Comparison of ENCODE assay signal across 9 cellular contexts in genomic region chr4:78610546-78611214, GRCh38. TPM values are rescaled to one million over a fixed set of nuclear protein-coding genes. Genes with fewer than 3 reads are reported as not detected.
DNase-seq lines count a peak whose midpoint lies in the region; ATAC-seq and TF ChIP-seq lines count a peak whose summit lies in the region.
"Had no signal": no experiment of that assay in that cellular context is flagged by ENCODE, and none has a peak within 500 bp of the region (broad histone marks: within the 10 kb centered on the region; RNA-seq: fewer than 3 reads in every experiment).

No MANE protein-coding gene starts in this region.

- H4K20me1 ChIP-seq in OCI-LY7 (ENCODE audit: insufficient read depth, low read length), result no peaks in the 10 kb centered on the region

- H3K27ac ChIP-seq in OCI-LY7 (ENCODE audit: low read depth, low read length, poor library complexity, severe bottlenecking) (peak overlapping the region; percentile 61), gastrocnemius medialis (no peak overlapping the region)

- no peaks in the 10 kb centered on the region for H3K36me3 ChIP-seq in OCI-LY7 (ENCODE audit: insufficient read depth, low read length)
- H3K36me3 ChIP-seq in gastrocnemius medialis, result no peaks in the 10 kb centered on the region

- DNase-seq in GF-D8 (lab: John Stamatoyannopoulos, UW) (peak; percentile 84), OCI-LY7 (ENCODE audit: low spot score) (peak; percentile 84), erythroblast (lab: John Stamatoyannopoulos, UW) (peak; percentile 40 to 66), amygdala (lab: John Stamatoyannopoulos, UW) (no peak), gastrocnemius medialis (no peak)
- DNase-seq in stimulated activated CD4-positive, alpha-beta T cell treated with anti-CD3 and anti-CD28 coated beads, Interleukin-2, amount 100 ng/mL, for 24 hours, result no peak
- DNase-seq: natural killer cell had no signal

- H3K4me1 ChIP-seq in OCI-LY7 (ENCODE audit: insufficient read depth, low read length, poor library complexity, severe bottlenecking), result peaks cover 46% of the 10 kb centered on the region
- H3K4me1 ChIP-seq in gastrocnemius medialis, result no peaks in the 10 kb centered on the region

- no TSS peak for BruUV-seq in OCI-LY7 (replicated peaks; lab: Mats Ljungman, UMichigan)

- in situ Hi-C loops in gastrocnemius medialis (cut with MboI; ENCODE audit: low sequenced_read_pairs in 4 of 4), result loop anchor here in 3 of 4 donors (5.0 to 10.0 kb wide), 2 partner anchors 244 to 257 kb away; no protein-coding TSS in a partner anchor

- no peak for TF ChIP-seq POLR2A in erythroblast (IDR thresholded peaks at IDR 0.05; ENCODE audit: low read length)
- no peak for TF ChIP-seq POLR2A in gastrocnemius medialis (IDR thresholded peaks at IDR 0.05)

- no peaks in the 10 kb centered on the region for H3K9me3 ChIP-seq in OCI-LY7 (ENCODE audit: low read length)
- no peaks in the 10 kb centered on the region for H3K9me3 ChIP-seq in gastrocnemius medialis

- H3K9me2 ChIP-seq in OCI-LY7 (ENCODE audit: insufficient read depth, low read length), result no peaks in the 10 kb centered on the region

- no peaks in the 10 kb centered on the region for H3K79me2 ChIP-seq in OCI-LY7 (ENCODE audit: insufficient read depth, low read depth, low read length)

- CTCF ChIA-PET in OCI-LY7 (lab: Charles Lee; ENCODE audit: unreplicated experiment), result no interaction called here

- no peaks in the 10 kb centered on the region for H3K27me3 ChIP-seq in gastrocnemius medialis

- H3K4me3 ChIP-seq in OCI-LY7 (ENCODE audit: low read depth, low read length, poor library complexity, severe bottlenecking), result peak overlapping the region; percentile 25
- no peak overlapping the region for H3K4me3 ChIP-seq in gastrocnemius medialis

- H3K4me2 ChIP-seq in OCI-LY7 (ENCODE audit: low read length), result peak overlapping the region; percentile 59

- intact Hi-C loops in OCI-LY7 (cut with micrococcal nuclease; ENCODE audit: unreplicated experiment), result loop anchor here (5.0 kb wide), 2 partner anchors 57 to 97 kb away; no protein-coding TSS in a partner anchor
- intact Hi-C loops in gastrocnemius medialis (cut with DNase I; ENCODE audit: low total_unique reads), result loop anchor here (10.0 kb wide), 1 partner anchor 164 kb away; the partner anchor contains the start of gene BMP2K

- POLR2A ChIA-PET in OCI-LY7 (lab: Charles Lee), result interaction anchor here (0.7 to 2.6 kb wide), 13 partner anchors 11 to 251 kb away, joined by 3 to 13 read pairs (median 4); no protein-coding TSS in a partner anchor

- no peak for TF ChIP-seq CTCF in OCI-LY7 (conservative IDR thresholded peaks at IDR 0.05; ENCODE audit: low read length)
- no peak for TF ChIP-seq CTCF in gastrocnemius medialis (IDR thresholded peaks at IDR 0.05 in 4 of 5, conservative IDR thresholded peaks at IDR 0.05 in 1 of 5)

- H2AFZ ChIP-seq in OCI-LY7 (ENCODE audit: low read length), result peak overlapping the region; percentile 90

- ATAC-seq in HG02885 (IDR thresholded peaks at IDR 0.05; ENCODE audit: poor library complexity, unreplicated experiment) (peak; percentile 36), gastrocnemius medialis (no peak), HG02588 (IDR thresholded peaks at IDR 0.05; ENCODE audit: unreplicated experiment) (no peak)

RNA-seq across cellular contexts. Expression of gene ANXA3, which starts 59.1 kb away (rescaled TPM):
- not detected in 2 replicates for total RNA-seq in OCI-LY7 (2014; rRNA removed; shearing (Covaris generic))
- total RNA-seq in OCI-LY7 (2022) (not detected in 2 replicates), gastrocnemius medialis (10 to 100 TPM; 15.4 to 22.8 (median 17.7) TPM)

Comparison
In these comparisons a context has a peak if more than half of its experiments do, and no peak if none do; other contexts are left out.
1. DNase-seq: peak in GF-D8 (single experiment), OCI-LY7 (single experiment) and erythroblast (2 of 2); none in amygdala (0 of 56), gastrocnemius medialis (0 of 2) and stimulated activated CD4-positive, alpha-beta T cell treated with anti-CD3 and anti-CD28 coated beads, Interleukin-2, amount 100 ng/mL, for 24 hours (0 of 2).
2. RNA of gene ANXA3, which starts 59.1 kb away (total RNA-seq): 15.4 to 22.8 TPM in gastrocnemius medialis; not detected in OCI-LY7; every median in the first group is over 10 times any median in the second.